8 cellular contexts compared by ENCODE assay signal in the genomic region with DNA sequence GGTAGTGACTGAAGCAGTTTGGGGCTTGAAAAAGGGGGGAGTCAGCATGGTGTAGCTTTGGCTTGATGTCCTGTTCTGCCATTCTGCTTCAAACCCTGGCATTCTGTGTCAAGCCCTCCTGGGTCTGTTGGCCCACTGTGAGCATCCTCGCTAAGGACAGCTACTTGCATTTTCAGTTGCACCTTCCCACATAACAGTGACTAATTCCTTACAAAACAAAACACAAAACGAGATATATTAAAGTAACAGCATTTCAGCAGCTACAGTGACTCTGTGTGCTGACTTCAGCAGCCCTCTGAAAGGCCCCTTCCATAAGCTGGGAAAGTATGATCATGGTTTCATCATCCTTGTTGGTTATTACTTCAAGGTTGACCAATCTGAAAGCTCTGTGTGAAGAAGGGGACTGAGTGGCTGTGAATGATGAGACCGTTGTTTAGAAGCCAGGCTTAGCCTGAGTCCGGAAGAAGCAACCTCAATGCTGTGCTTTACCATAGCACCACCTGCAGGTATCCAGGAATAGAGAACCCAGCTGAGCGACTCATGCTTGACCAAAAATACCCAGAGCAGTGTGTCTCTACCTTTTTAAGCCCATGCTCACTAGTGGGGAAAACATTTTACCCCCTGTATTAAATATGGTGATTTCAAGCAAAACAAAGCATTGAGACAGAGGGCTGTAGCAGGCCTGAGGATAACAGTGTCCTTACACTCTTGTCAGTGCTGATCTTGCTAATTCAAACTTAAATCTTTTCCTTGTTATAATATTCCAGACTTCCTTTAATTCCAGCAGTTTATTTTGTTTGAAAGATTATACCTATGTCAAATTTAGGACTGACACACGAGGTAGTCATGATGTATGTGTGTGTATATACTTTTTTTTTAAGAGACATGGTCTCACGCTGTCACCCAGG. TPM values are rescaled to one million over a fixed set of nuclear protein-coding genes. Genes with fewer than 3 reads are reported as not detected.
DNase-seq lines count a peak whose midpoint lies in the region; ATAC-seq and TF ChIP-seq lines count a peak whose summit lies in the region.

No MANE protein-coding gene starts in this region.

- H3K27ac ChIP-seq in right lobe of liver (no peak overlapping the region), suprapubic skin (peak overlapping the region; percentile 2)

- no peak overlapping the region for H3K4me3 Mint-ChIP-seq in activated T-cell treated with anti-CD3 and anti-CD28 coated beads, Interleukin-2, amount 50 U/mL, for 24 hours

- H3K9me3 ChIP-seq in right lobe of liver (no peaks in the 10 kb centered on the region), suprapubic skin (no peaks in the 10 kb centered on the region)

- TF ChIP-seq CTCF in right lobe of liver (IDR thresholded peaks at IDR 0.05) (peak; percentile 26 to 53 (median 49)), suprapubic skin (IDR thresholded peaks at IDR 0.05) (peak; percentile 55 to 72)

- no peak for TF ChIP-seq EP300 in suprapubic skin (IDR thresholded peaks at IDR 0.05)

- no peaks in the 10 kb centered on the region for H3K9me3 Mint-ChIP-seq in activated T-cell treated with anti-CD3 and anti-CD28 coated beads, Interleukin-2, amount 50 U/mL, for 24 hours

- DNase-seq in activated T-cell treated with anti-CD3 and anti-CD28 coated beads, Interleukin-2, amount 50 U/mL, for 24 hours = no peak
- DNase-seq in activated T-cell treated with anti-CD3 and anti-CD28 coated beads, Interleukin-2, amount 50 U/mL, for 1 hour = no peak
- DNase-seq in HT1080 (ENCODE audit: low read depth) (peak; percentile 58), SW480 (ENCODE audit: low spot score) (peak; percentile 55), dedifferentiated amniotic fluid mesenchymal stem cell (ENCODE audit: extremely low spot score) (peak; percentile 89), right lobe of liver (no peak), suprapubic skin (ENCODE audit: low spot score in 2 of 2) (peak in 1 of 2 donors; percentile 74)

- peak overlapping the region; percentile 35 for H3K27ac Mint-ChIP-seq in activated T-cell treated with anti-CD3 and anti-CD28 coated beads, Interleukin-2, amount 50 U/mL, for 24 hours

- no peak for TF ChIP-seq POLR2A in right lobe of liver (IDR thresholded peaks at IDR 0.05)
- no peak for TF ChIP-seq POLR2A in suprapubic skin (IDR thresholded peaks at IDR 0.05)

- no peaks in the 10 kb centered on the region for H3K36me3 ChIP-seq in right lobe of liver
- peaks cover 5% of the 10 kb centered on the region for H3K36me3 ChIP-seq in suprapubic skin

- peak; percentile 90 for ATAC-seq in GM21619 (IDR thresholded peaks at IDR 0.05; ENCODE audit: unreplicated experiment)
- ATAC-seq in right lobe of liver = peak; percentile 71 to 89 (median 80)

- WGBS in right lobe of liver (ENCODE audit: insufficient coverage, low coverage, low lambda C conversion rate, missing lambda C conversion rate) = 42% methylated on average over 7 of the region's 7 CpGs
- 39% methylated on average over 7 of the region's 7 CpGs for WGBS in suprapubic skin

- peaks cover 19% of the 10 kb centered on the region for H3K4me1 Mint-ChIP-seq in activated T-cell treated with anti-CD3 and anti-CD28 coated beads, Interleukin-2, amount 50 U/mL, for 24 hours (ENCODE audit: low read depth)

- H3K36me3 Mint-ChIP-seq in activated T-cell treated with anti-CD3 and anti-CD28 coated beads, Interleukin-2, amount 50 U/mL, for 24 hours (ENCODE audit: low read depth) = no peaks in the 10 kb centered on the region

- intact Hi-C loops in right lobe of liver (cut with DNase I) = no loop called here

- H3K27me3 ChIP-seq in right lobe of liver (no peaks in the 10 kb centered on the region), suprapubic skin (no peaks in the 10 kb centered on the region)

- H3K27me3 Mint-ChIP-seq in activated T-cell treated with anti-CD3 and anti-CD28 coated beads, Interleukin-2, amount 50 U/mL, for 24 hours = no peaks in the 10 kb centered on the region

- H3K4me1 ChIP-seq in right lobe of liver (no peaks in the 10 kb centered on the region), suprapubic skin (no peaks in the 10 kb centered on the region)

- no peak overlapping the region for H3K4me3 ChIP-seq in right lobe of liver
- H3K4me3 ChIP-seq in suprapubic skin = no peak overlapping the region

RNA-seq across cellular contexts. Expression of a gene that starts 42.6 kb away (rescaled TPM):
- total RNA-seq in HT1080 (2014; rRNA removed; shearing (Covaris generic)) = not detected in 2 replicates
- polyA plus RNA-seq in HT1080 (2015; cell fraction: cytosol; rRNA removed) = 0.05 and 0.10 TPM in 2 replicates
- polyA plus RNA-seq in HT1080 (2015; cell fraction: nucleus; rRNA removed) = 0.73 TPM in 1 of 2 replicates, not detected in the other
- total RNA-seq in right lobe of liver (under 1 TPM in 4 of 6 experiments, not detected in 2; 0.10 to 0.86 (median 0.27) TPM), suprapubic skin (1 to 10 TPM in 1 of 4 donors, under 1 TPM in 2, not detected in 1; 0.47 to 3.9 (median 0.72) TPM)

Comparison
In these comparisons a context has a peak if more than half of its experiments do, and no peak if none do; other contexts are left out.
1. DNase-seq: peak in HT1080 (single experiment), SW480 (single experiment) and dedifferentiated amniotic fluid mesenchymal stem cell (single experiment); none in activated T-cell treated with anti-CD3 and anti-CD28 coated beads, Interleukin-2, amount 50 U/mL, for 24 hours (single experiment), activated T-cell treated with anti-CD3 and anti-CD28 coated beads, Interleukin-2, amount 50 U/mL, for 1 hour (single experiment) and right lobe of liver (0 of 3).